ENCODE assay signal across 1 cellular context in the genomic region with DNA sequence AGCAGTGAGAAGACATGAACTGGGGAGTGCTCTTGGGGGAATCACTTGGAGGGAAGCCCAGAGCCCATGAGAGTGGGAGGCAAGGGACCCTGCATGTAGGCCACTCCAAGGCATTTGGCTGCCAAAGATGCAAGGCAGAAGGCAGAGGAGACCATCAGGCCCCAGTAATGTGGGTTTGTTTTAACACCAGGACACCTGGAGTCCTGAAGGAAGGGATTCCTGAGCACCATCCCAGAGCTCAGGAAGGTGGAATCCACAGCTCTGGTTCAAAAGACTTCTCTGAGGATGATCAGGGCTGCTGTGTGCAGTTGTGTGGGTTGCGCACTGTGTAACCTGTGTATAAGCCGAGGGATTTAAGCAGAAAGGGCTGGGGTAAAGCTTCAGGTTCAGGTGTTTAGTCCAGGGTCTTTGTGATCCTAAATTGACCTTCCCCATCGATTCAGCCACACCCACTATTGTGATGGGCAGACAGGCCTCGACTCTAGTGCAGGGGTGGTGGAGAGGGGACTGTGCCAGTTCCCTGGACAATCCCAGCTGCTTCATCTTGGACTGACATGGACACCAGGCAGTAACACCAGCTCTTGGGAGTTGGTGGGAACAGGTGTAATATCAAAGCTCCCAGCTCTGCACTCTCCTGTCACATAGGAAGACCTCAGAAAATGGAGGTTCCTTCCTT.
TF ChIP-seq lines count a peak whose summit lies in the region.

No MANE protein-coding gene starts in this region.

TF ChIP-seq in WTC11, 78 proteins besides CTCF, POLR2A, EP300 and RAD21:
- TF ChIP-seq SMAD3 (CRISPR knock-in tag; IDR thresholded peaks at IDR 0.05; ENCODE audit: borderline replicate concordance) = no peak
- TF ChIP-seq, protein P1, sequence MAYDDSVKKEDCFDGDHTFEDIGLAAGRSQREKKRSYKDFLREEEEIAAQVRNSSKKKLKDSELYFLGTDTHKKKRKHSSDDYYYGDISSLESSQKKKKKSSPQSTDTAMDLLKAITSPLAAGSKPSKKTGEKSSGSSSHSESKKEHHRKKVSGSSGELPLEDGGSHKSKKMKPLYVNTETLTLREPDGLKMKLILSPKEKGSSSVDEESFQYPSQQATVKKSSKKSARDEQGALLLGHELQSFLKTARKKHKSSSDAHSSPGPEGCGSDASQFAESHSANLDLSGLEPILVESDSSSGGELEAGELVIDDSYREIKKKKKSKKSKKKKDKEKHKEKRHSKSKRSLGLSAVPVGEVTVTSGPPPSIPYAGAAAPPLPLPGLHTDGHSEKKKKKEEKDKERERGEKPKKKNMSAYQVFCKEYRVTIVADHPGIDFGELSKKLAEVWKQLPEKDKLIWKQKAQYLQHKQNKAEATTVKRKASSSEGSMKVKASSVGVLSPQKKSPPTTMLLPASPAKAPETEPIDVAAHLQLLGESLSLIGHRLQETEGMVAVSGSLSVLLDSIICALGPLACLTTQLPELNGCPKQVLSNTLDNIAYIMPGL (CRISPR knock-in tag; IDR thresholded peaks at IDR 0.05) = no peak
- TF ChIP-seq, protein P2, sequence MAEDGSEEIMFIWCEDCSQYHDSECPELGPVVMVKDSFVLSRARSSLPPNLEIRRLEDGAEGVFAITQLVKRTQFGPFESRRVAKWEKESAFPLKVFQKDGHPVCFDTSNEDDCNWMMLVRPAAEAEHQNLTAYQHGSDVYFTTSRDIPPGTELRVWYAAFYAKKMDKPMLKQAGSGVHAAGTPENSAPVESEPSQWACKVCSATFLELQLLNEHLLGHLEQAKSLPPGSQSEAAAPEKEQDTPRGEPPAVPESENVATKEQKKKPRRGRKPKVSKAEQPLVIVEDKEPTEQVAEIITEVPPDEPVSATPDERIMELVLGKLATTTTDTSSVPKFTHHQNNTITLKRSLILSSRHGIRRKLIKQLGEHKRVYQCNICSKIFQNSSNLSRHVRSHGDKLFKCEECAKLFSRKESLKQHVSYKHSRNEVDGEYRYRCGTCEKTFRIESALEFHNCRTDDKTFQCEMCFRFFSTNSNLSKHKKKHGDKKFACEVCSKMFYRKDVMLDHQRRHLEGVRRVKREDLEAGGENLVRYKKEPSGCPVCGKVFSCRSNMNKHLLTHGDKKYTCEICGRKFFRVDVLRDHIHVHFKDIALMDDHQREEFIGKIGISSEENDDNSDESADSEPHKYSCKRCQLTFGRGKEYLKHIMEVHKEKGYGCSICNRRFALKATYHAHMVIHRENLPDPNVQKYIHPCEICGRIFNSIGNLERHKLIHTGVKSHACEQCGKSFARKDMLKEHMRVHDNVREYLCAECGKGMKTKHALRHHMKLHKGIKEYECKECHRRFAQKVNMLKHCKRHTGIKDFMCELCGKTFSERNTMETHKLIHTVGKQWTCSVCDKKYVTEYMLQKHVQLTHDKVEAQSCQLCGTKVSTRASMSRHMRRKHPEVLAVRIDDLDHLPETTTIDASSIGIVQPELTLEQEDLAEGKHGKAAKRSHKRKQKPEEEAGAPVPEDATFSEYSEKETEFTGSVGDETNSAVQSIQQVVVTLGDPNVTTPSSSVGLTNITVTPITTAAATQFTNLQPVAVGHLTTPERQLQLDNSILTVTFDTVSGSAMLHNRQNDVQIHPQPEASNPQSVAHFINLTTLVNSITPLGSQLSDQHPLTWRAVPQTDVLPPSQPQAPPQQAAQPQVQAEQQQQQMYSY (CRISPR knock-in tag; IDR thresholded peaks at IDR 0.05) = peak; percentile 71
